1 cellular context compared by ENCODE assay signal in the genomic region with DNA sequence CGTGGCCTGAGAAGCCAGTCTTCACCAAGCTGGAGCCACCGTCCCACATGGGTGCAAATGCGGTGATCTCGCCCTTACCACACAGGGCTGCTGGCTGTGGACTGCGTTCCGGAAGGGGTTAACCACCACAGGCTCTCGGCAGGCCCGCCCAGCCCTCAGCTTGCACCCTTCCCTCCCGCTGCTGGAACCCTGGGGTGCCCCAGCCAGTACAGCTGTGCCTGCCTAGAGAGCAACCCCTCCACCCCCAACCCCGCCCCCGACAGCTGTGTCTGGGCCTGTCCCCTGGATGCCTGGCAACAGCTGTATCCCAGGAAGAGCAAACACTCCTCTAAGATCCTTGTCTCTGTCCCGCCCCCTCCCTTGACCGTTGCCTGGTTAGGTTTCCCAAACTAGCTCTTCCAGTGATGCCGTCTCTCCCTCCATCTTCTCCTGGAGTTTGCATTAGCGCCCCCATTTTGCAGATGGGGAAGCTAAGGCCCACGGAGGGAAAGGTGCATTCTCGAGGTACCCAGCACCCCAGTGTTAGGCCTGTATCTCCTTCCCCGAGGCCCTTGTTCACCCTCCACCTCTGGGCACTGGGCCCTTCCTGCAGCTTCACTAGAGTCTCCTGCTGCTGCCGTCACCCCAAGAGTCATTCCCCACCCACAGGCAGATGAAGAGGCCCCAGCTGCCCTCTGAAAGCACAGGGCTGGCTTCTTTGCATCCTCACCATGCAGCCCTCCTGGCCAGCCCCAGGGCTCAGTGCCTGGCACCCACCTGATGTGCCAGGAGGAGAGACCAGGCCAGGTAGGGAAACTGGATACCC.
TF ChIP-seq lines count a peak whose summit lies in the region.

No MANE protein-coding gene starts in this region.

TF ChIP-seq in IMR-90, 13 proteins besides CTCF, POLR2A, EP300 and RAD21:
- TF ChIP-seq FOS (IDR thresholded peaks at IDR 0.05; ENCODE audit: low read depth, low read length) (no peak), MXI1 (IDR thresholded peaks at IDR 0.05; ENCODE audit: borderline replicate concordance, low read depth, low read length) (no peak), BHLHE40 (IDR thresholded peaks at IDR 0.05; ENCODE audit: low read depth, low read length) (no peak), CHD1 (IDR thresholded peaks at IDR 0.05; ENCODE audit: low read depth, low read length) (no peak), MAFK (IDR thresholded peaks at IDR 0.05; ENCODE audit: low read depth, low read length) (no peak), CEBPB (IDR thresholded peaks at IDR 0.05; ENCODE audit: low read depth, low read length) (no peak), MAZ (IDR thresholded peaks at IDR 0.05; ENCODE audit: borderline replicate concordance, low read depth, low read length) (no peak; the same call in 1 of the 2 replicates), SMC3 (IDR thresholded peaks at IDR 0.05; ENCODE audit: low read depth, low read length) (no peak), RCOR1 (IDR thresholded peaks at IDR 0.05; ENCODE audit: insufficient replicate concordance, low read length) (no peak)
- TF ChIP-seq, protein P1, sequence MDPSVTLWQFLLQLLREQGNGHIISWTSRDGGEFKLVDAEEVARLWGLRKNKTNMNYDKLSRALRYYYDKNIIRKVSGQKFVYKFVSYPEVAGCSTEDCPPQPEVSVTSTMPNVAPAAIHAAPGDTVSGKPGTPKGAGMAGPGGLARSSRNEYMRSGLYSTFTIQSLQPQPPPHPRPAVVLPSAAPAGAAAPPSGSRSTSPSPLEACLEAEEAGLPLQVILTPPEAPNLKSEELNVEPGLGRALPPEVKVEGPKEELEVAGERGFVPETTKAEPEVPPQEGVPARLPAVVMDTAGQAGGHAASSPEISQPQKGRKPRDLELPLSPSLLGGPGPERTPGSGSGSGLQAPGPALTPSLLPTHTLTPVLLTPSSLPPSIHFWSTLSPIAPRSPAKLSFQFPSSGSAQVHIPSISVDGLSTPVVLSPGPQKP (IDR thresholded peaks at IDR 0.05; ENCODE audit: borderline replicate concordance, low read depth, low read length): no peak
- TF ChIP-seq, protein P2, sequence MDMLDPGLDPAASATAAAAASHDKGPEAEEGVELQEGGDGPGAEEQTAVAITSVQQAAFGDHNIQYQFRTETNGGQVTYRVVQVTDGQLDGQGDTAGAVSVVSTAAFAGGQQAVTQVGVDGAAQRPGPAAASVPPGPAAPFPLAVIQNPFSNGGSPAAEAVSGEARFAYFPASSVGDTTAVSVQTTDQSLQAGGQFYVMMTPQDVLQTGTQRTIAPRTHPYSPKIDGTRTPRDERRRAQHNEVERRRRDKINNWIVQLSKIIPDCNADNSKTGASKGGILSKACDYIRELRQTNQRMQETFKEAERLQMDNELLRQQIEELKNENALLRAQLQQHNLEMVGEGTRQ (IDR thresholded peaks at IDR 0.05; ENCODE audit: low read depth, low read length): no peak
